ENCODE assay signal across 9 cellular contexts in genomic region chr1:229596961-229597699, GRCh38. TPM values are rescaled to one million over a fixed set of nuclear protein-coding genes. Genes with fewer than 3 reads are reported as not detected.
DNase-seq lines count a peak whose midpoint lies in the region; ATAC-seq and TF ChIP-seq lines count a peak whose summit lies in the region.
"Had no signal": no experiment of that assay in that cellular context is flagged by ENCODE, and none has a peak within 500 bp of the region (broad histone marks: within the 10 kb centered on the region; RNA-seq: fewer than 3 reads in every experiment).

No MANE protein-coding gene starts in this region.

- no peaks in the 10 kb centered on the region for H3K27me3 ChIP-seq in BJ (ENCODE audit: control insufficient read depth, insufficient read depth, low read length)

- H3K36me3 ChIP-seq in BJ (ENCODE audit: control insufficient read depth, insufficient read depth, low read length): peaks cover 12% of the 10 kb centered on the region

- no peaks in the 10 kb centered on the region for H3K27me3 Mint-ChIP-seq in stimulated activated naive CD8-positive, alpha-beta T cell treated with anti-CD3 and anti-CD28 coated beads, Interleukin-15, amount 100 ng/mL, for 72 hours
- H3K27me3 Mint-ChIP-seq: activated CD4-positive, alpha-beta memory T cell treated with anti-CD3 and anti-CD28 coated beads for 36 hours had no signal

- ATAC-seq in GM19035 (IDR thresholded peaks at IDR 0.05; ENCODE audit: unreplicated experiment): no peak
- ATAC-seq in GM21825 (IDR thresholded peaks at IDR 0.05; ENCODE audit: unreplicated experiment): no peak
- no peak for ATAC-seq in stimulated activated naive CD8-positive, alpha-beta T cell treated with anti-CD3 and anti-CD28 coated beads, Interleukin-15, amount 100 ng/mL, for 72 hours

- POLR2A ChIA-PET in BJ (lab: Charles Lee): interaction anchor here (0.6 kb wide), 1 partner anchor 1138 kb away, joined by 6 read pairs; no protein-coding TSS in a partner anchor

- CTCF ChIA-PET in BJ (lab: Yijun Ruan, JAX): interaction anchor here (1.1 to 1.5 kb wide), 2 partner anchors 19 to 714 kb away, joined by 3 to 4 read pairs; no protein-coding TSS in a partner anchor

- DNase-seq in BJ (ENCODE audit: low read depth) (peak; percentile 52), RPMI7951 (ENCODE audit: low read depth) (peak; percentile 13), fibroblast of villous mesenchyme (ENCODE audit: low read depth) (peak; percentile 77), renal cortical epithelial cell (ENCODE audit: low read depth) (peak; percentile 24), SW 1271 (lab: John Stamatoyannopoulos, UW) (no peak)
- DNase-seq in stimulated activated naive CD8-positive, alpha-beta T cell treated with anti-CD3 and anti-CD28 coated beads, Interleukin-15, amount 100 ng/mL, for 72 hours: no peak
- DNase-seq: activated CD4-positive, alpha-beta memory T cell treated with anti-CD3 and anti-CD28 coated beads for 36 hours had no signal

- H3K4me3 Mint-ChIP-seq in stimulated activated naive CD8-positive, alpha-beta T cell treated with anti-CD3 and anti-CD28 coated beads, Interleukin-15, amount 100 ng/mL, for 72 hours: no peak overlapping the region
- H3K4me3 Mint-ChIP-seq: activated CD4-positive, alpha-beta memory T cell treated with anti-CD3 and anti-CD28 coated beads for 36 hours had no signal

- no peak overlapping the region for H3K27ac Mint-ChIP-seq in stimulated activated naive CD8-positive, alpha-beta T cell treated with anti-CD3 and anti-CD28 coated beads, Interleukin-15, amount 100 ng/mL, for 72 hours
- H3K27ac Mint-ChIP-seq: activated CD4-positive, alpha-beta memory T cell treated with anti-CD3 and anti-CD28 coated beads for 36 hours had no signal

- H3K9me3 Mint-ChIP-seq in stimulated activated naive CD8-positive, alpha-beta T cell treated with anti-CD3 and anti-CD28 coated beads, Interleukin-15, amount 100 ng/mL, for 72 hours: no peaks in the 10 kb centered on the region
- H3K9me3 Mint-ChIP-seq: activated CD4-positive, alpha-beta memory T cell treated with anti-CD3 and anti-CD28 coated beads for 36 hours had no signal

- TF ChIP-seq CTCF in BJ (IDR thresholded peaks at IDR 0.05; ENCODE audit: insufficient read depth, low read depth, low read length) (no peak), fibroblast of villous mesenchyme (IDR thresholded peaks at IDR 0.05; ENCODE audit: insufficient read depth, low read depth, low read length) (no peak)

- H3K4me3 ChIP-seq in BJ (ENCODE audit: low read depth, low read length): no peak overlapping the region
- H3K4me3 ChIP-seq in fibroblast of villous mesenchyme (ENCODE audit: low read depth, low read length): no peak overlapping the region

- H3K4me1 Mint-ChIP-seq in stimulated activated naive CD8-positive, alpha-beta T cell treated with anti-CD3 and anti-CD28 coated beads, Interleukin-15, amount 100 ng/mL, for 72 hours: peaks cover 13% of the 10 kb centered on the region

RNA-seq across cellular contexts. Expression of gene TAF5L, which starts 28.8 kb away (rescaled TPM):
- 16.3 and 19.4 TPM in 2 replicates for polyA plus RNA-seq in BJ (2011; rRNA removed)
- 21.9 and 26.4 TPM in 2 replicates for polyA minus RNA-seq in BJ (2011; rRNA and poly(A)+ RNA removed)
- total RNA-seq in RPMI7951 (2014; rRNA removed; shearing (Covaris generic)): 13.5 and 13.9 TPM in 2 replicates
- 20.9 and 24.2 TPM in 2 replicates for total RNA-seq in fibroblast of villous mesenchyme
- total RNA-seq in renal cortical epithelial cell: 15.7 and 24.8 TPM in 2 replicates

RNA-seq across cellular contexts. Expression of gene URB2, which starts 28.9 kb away (rescaled TPM):
- 4.9 and 5.2 TPM in 2 replicates for polyA plus RNA-seq in BJ (2011; rRNA removed)
- polyA minus RNA-seq in BJ (2011; rRNA and poly(A)+ RNA removed): 13.2 and 14.3 TPM in 2 replicates
- 4.7 and 6.3 TPM in 2 replicates for total RNA-seq in RPMI7951 (2014; rRNA removed; shearing (Covaris generic))
- total RNA-seq in fibroblast of villous mesenchyme: 10.3 and 14.7 TPM in 2 replicates
- total RNA-seq in renal cortical epithelial cell: 13.4 and 15.6 TPM in 2 replicates

RNA-seq across cellular contexts. Expression of gene ABCB10, which starts 38.6 kb away (rescaled TPM):
- 12.7 and 12.8 TPM in 2 replicates for polyA plus RNA-seq in BJ (2011; rRNA removed)
- 9.2 and 12.4 TPM in 2 replicates for polyA minus RNA-seq in BJ (2011; rRNA and poly(A)+ RNA removed)
- 14.1 and 17.5 TPM in 2 replicates for total RNA-seq in RPMI7951 (2014; rRNA removed; shearing (Covaris generic))
- 17.4 and 18.1 TPM in 2 replicates for total RNA-seq in fibroblast of villous mesenchyme
- total RNA-seq in renal cortical epithelial cell: 16.4 and 21.7 TPM in 2 replicates

Comparison
In these comparisons a context has a peak if more than half of its experiments do, and no peak if none do; other contexts are left out.
1. DNase-seq: peak in BJ (single experiment), RPMI7951 (single experiment), fibroblast of villous mesenchyme (single experiment) and renal cortical epithelial cell (single experiment); none in SW 1271 (0 of 2) and stimulated activated naive CD8-positive, alpha-beta T cell treated with anti-CD3 and anti-CD28 coated beads, Interleukin-15, amount 100 ng/mL, for 72 hours (0 of 2).